ENCODE assay signal across 2 cellular contexts in the genomic region with DNA sequence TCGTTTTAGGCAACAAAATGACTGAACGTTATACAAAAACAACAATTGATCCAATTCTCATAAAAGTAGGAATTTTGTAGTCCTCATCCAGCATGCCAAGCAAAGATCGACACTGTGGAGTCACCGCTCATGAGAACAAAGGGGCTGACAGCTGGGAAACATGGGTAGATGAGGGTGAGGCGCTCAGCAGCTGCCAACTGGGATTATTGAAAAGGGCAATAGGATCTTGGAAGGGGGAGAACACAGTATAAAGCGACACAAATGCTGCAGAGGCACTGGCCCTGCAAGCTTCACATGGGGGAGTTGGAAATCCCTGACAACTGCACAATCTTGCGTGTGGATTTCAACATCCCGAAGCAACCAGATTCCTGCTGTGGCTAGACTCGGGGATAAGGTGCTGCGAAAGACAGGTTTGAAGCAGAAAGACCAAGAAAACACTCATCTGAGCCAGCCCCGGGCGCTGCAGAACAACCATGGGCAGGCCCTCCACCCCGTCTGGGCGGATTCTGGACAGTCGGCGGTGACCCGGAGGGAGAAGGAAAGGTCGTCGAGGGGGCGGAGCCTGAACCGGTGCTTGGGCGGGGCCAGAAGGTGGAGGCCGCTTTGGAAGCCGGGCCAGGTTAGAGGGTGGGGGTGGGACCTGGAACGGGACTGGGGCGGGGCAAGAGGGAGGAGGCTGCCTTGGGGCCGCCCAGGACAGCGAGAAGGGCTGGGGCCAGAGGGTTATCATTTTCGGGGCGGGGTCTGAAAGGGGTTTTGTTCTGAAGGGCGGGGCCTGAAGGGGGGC.
TF ChIP-seq lines count a peak whose summit lies in the region.

No MANE protein-coding gene starts in this region.

TF ChIP-seq in SK-N-SH, 30 proteins besides CTCF, POLR2A, EP300 and RAD21 (continued from another document):
- TF ChIP-seq, protein P1, sequence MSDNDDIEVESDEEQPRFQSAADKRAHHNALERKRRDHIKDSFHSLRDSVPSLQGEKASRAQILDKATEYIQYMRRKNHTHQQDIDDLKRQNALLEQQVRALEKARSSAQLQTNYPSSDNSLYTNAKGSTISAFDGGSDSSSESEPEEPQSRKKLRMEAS (IDR thresholded peaks at IDR 0.05; ENCODE audit: low read depth): no peak
- TF ChIP-seq SIN3A (IDR thresholded peaks at IDR 0.05; ENCODE audit: borderline replicate concordance, low read depth, low read length) (no peak), JUND (IDR thresholded peaks at IDR 0.05) (no peak), FOXM1 (IDR thresholded peaks at IDR 0.05; ENCODE audit: low read depth) (no peak), NRF1 (IDR thresholded peaks at IDR 0.05; ENCODE audit: low read depth, low read length) (no peak), YY1 (IDR thresholded peaks at IDR 0.05; ENCODE audit: low read depth) (no peak), RCOR1 (IDR thresholded peaks at IDR 0.05; ENCODE audit: low read length) (no peak), SMC3 (IDR thresholded peaks at IDR 0.05; ENCODE audit: low read depth, low read length) (no peak), RFX5 (IDR thresholded peaks at IDR 0.05; ENCODE audit: low read length) (no peak), RXRA (IDR thresholded peaks at IDR 0.05; ENCODE audit: borderline replicate concordance, low read depth) (no peak), ELF1 (IDR thresholded peaks at IDR 0.05) (no peak), GATA2 (CRISPR knock-in tag; IDR thresholded peaks at IDR 0.05) (no peak), TEAD4 (IDR thresholded peaks at IDR 0.05; ENCODE audit: borderline replicate concordance, insufficient read depth) (no peak)
- TF ChIP-seq, protein P2, sequence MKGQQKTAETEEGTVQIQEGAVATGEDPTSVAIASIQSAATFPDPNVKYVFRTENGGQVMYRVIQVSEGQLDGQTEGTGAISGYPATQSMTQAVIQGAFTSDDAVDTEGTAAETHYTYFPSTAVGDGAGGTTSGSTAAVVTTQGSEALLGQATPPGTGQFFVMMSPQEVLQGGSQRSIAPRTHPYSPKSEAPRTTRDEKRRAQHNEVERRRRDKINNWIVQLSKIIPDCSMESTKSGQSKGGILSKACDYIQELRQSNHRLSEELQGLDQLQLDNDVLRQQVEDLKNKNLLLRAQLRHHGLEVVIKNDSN (IDR thresholded peaks at IDR 0.05; ENCODE audit: borderline replicate concordance, low read depth): no peak
- TF ChIP-seq, protein P3, sequence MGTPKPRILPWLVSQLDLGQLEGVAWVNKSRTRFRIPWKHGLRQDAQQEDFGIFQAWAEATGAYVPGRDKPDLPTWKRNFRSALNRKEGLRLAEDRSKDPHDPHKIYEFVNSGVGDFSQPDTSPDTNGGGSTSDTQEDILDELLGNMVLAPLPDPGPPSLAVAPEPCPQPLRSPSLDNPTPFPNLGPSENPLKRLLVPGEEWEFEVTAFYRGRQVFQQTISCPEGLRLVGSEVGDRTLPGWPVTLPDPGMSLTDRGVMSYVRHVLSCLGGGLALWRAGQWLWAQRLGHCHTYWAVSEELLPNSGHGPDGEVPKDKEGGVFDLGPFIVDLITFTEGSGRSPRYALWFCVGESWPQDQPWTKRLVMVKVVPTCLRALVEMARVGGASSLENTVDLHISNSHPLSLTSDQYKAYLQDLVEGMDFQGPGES (IDR thresholded peaks at IDR 0.05; ENCODE audit: low read depth, low read length): no peak

TF ChIP-seq in SK-N-SH treated with all-trans-retinoic acid at 6 μM for 48 hours, 23 proteins besides CTCF, POLR2A, EP300 and RAD21:
- TF ChIP-seq, protein P4, sequence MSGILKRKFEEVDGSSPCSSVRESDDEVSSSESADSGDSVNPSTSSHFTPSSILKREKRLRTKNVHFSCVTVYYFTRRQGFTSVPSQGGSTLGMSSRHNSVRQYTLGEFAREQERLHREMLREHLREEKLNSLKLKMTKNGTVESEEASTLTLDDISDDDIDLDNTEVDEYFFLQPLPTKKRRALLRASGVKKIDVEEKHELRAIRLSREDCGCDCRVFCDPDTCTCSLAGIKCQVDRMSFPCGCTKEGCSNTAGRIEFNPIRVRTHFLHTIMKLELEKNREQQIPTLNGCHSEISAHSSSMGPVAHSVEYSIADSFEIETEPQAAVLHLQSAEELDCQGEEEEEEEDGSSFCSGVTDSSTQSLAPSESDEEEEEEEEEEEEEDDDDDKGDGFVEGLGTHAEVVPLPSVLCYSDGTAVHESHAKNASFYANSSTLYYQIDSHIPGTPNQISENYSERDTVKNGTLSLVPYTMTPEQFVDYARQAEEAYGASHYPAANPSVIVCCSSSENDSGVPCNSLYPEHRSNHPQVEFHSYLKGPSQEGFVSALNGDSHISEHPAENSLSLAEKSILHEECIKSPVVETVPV (CRISPR knock-in tag; IDR thresholded peaks at IDR 0.05): no peak
- TF ChIP-seq ZNF8 (CRISPR knock-in tag; IDR thresholded peaks at IDR 0.05): no peak
- no peak for TF ChIP-seq ZFP3 (CRISPR knock-in tag; IDR thresholded peaks at IDR 0.05)
